Comparison of ENCODE assay signal across 20 cellular contexts in the genomic region with DNA sequence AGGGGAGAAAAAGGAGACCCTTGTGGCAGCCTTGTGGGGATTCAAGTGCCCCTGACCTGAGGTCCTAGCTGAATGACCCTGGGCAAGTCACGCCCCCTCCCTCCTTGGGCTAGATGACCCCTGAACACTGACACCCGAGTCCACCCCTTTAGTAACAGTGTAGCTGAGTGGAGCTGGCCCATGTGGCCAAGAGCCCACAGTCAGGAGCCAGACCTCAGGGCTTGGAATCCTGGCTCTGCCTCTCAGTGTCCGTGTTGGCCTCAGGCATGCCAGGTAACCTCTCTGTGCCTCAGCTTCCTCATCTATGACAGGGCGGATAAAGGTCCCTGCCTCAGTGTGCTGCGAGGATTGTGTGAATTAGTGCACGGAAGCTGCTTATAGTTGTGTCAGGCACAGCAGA. TPM values are rescaled to one million over a fixed set of nuclear protein-coding genes. Genes with fewer than 3 reads are reported as not detected.
"Had no signal": no experiment of that assay in that cellular context is flagged by ENCODE, and none has a peak within 500 bp of the region (broad histone marks: within the 10 kb centered on the region; RNA-seq: fewer than 3 reads in every experiment).

No MANE protein-coding gene starts in this region.

- ATAC-seq: activated CD8-positive, alpha-beta T cell treated with anti-CD3 and anti-CD28 coated beads for 36 hours; activated T-cell treated with anti-CD3 and anti-CD28 coated beads, Interleukin-2, amount 50 U/mL, for 4 hours; SK-N-SH treated with all-trans-retinoic acid at 6 μM for 48 hours had no signal

- H3K27me3 ChIP-seq: neural progenitor cell had no signal

- H3K4me3 ChIP-seq: lung, neural progenitor cell, skin epidermis had no signal

- H3K27ac ChIP-seq: neural progenitor cell, parathyroid adenoma, skin epidermis had no signal

- DNase-seq: activated CD4-positive, alpha-beta T cell treated with anti-CD3 and anti-CD28 coated beads for 4 hours; activated CD8-positive, alpha-beta T cell treated with anti-CD3 and anti-CD28 coated beads for 36 hours; activated effector memory CD4-positive, alpha-beta T cell treated with Interleukin-2 at 50 U/mL for 16 hours; activated naive CD4-positive, alpha-beta T cell treated with anti-CD3 and anti-CD28 coated beads, Interleukin-2, amount 50 U/mL, for 16 hours; activated T-cell treated with anti-CD3 and anti-CD28 coated beads, Interleukin-2, amount 50 U/mL, for 4 hours; erythroblast; immature natural killer cell; midbrain; retina; stimulated activated CD4-positive, alpha-beta T cell treated with anti-CD3 and anti-CD28 coated beads, Interleukin-15, amount 100 ng/mL, for 24 hours; stimulated activated CD4-positive, alpha-beta T cell treated with anti-CD3 and anti-CD28 coated beads, Interleukin-4, amount 100 ng/mL, for 1 hour; stimulated activated naive CD4-positive, alpha-beta T cell treated with Interleukin-2 at 50 U/mL for 16 hours had no signal

- H3K36me3 ChIP-seq: neural progenitor cell had no signal

- FAIRE-seq: astrocyte had no signal

RNA-seq across cellular contexts. Expression of gene IP6K3, which starts 14.3 kb away (rescaled TPM):
- total RNA-seq: activated CD8-positive, alpha-beta T cell treated with anti-CD3 and anti-CD28 coated beads for 36 hours; activated T-cell treated with anti-CD3 and anti-CD28 coated beads, Interleukin-2, amount 50 U/mL, for 4 hours; dermis microvascular lymphatic vessel endothelial cell; T-helper 1 cell treated with Interleukin-12 subunit alpha and Interleukin-12 subunit beta and Interleukin-4 antibody, amounts not matched to agents 30 ng/mL and 1 ng/mL, for 36 hours had no signal
- polyA plus RNA-seq: immature natural killer cell had no signal
